8 cellular contexts compared by ENCODE assay signal in genomic region chr12:19739195-19739776, GRCh38.
DNase-seq lines count a peak whose midpoint lies in the region; ATAC-seq and TF ChIP-seq lines count a peak whose summit lies in the region.

No MANE protein-coding gene starts in this region.

- H3K36me3 Mint-ChIP-seq in natural killer cell: no peaks in the 10 kb centered on the region
- no peaks in the 10 kb centered on the region for H3K36me3 Mint-ChIP-seq in natural killer cell treated with Interleukin-12 subunit alpha and Interleukin-12 subunit beta and Interleukin-15 and Interleukin-18, amount 100 ng/mL, for 72 hours
- H3K36me3 Mint-ChIP-seq in nephron (ENCODE audit: low read depth): no peaks in the 10 kb centered on the region

- H3K27me3 ChIP-seq in SJCRH30: no peaks in the 10 kb centered on the region

- DNase-seq in natural killer cell (no peak), LHCN-M2 (ENCODE audit: low read depth) (peak; percentile 60), SJCRH30 (peak; percentile 30 to 80), erythroblast (lab: John Stamatoyannopoulos, UW) (peak; percentile 47 to 69)
- no peak for DNase-seq in natural killer cell treated with Interleukin-12 subunit alpha and Interleukin-12 subunit beta and Interleukin-15 and Interleukin-18, amount 100 ng/mL, for 72 hours (ENCODE audit: low spot score)

- H3K27me3 Mint-ChIP-seq in natural killer cell (ENCODE audit: low read depth in 2 of 2) (peaks cover 4 to 5% of the 10 kb centered on the region in 2 donors), nephron (ENCODE audit: low read depth) (no peaks in the 10 kb centered on the region)
- H3K27me3 Mint-ChIP-seq in natural killer cell treated with Interleukin-12 subunit alpha and Interleukin-12 subunit beta and Interleukin-15 and Interleukin-18, amount 100 ng/mL, for 72 hours: peaks cover 4 to 8% of the 10 kb centered on the region in 2 donors

- H3K27ac ChIP-seq in SJCRH30: no peak overlapping the region

- intact Hi-C loops in natural killer cell (cut with micrococcal nuclease): loop anchor here (5.0 to 10.0 kb wide), 4 partner anchors 96 to 1943 kb away; no protein-coding TSS in a partner anchor

- H3K9me3 Mint-ChIP-seq in natural killer cell (no peaks in the 10 kb centered on the region), nephron (peaks cover 6% of the 10 kb centered on the region)
- H3K9me3 Mint-ChIP-seq in natural killer cell treated with Interleukin-12 subunit alpha and Interleukin-12 subunit beta and Interleukin-15 and Interleukin-18, amount 100 ng/mL, for 72 hours: no peaks in the 10 kb centered on the region

- H3K9me3 ChIP-seq in SJCRH30 (replicated peaks): no peaks in the 10 kb centered on the region

- no peaks in the 10 kb centered on the region; the same call in 1 of the 2 replicates for H3K4me1 ChIP-seq in SJCRH30

- TF ChIP-seq POLR2A in erythroblast (IDR thresholded peaks at IDR 0.05; ENCODE audit: low read length): no peak

- TF ChIP-seq CTCF in natural killer cell (IDR thresholded peaks at IDR 0.05) (peak; percentile 70), nephron (IDR thresholded peaks at IDR 0.05; ENCODE audit: unreplicated experiment in 3 of 3) (peak; percentile 63 to 76 (median 69))

- no peak overlapping the region for H3K4me3 Mint-ChIP-seq in natural killer cell
- no peak overlapping the region for H3K4me3 Mint-ChIP-seq in natural killer cell treated with Interleukin-12 subunit alpha and Interleukin-12 subunit beta and Interleukin-15 and Interleukin-18, amount 100 ng/mL, for 72 hours
- no peak overlapping the region for H3K4me3 Mint-ChIP-seq in nephron

- no peaks in the 10 kb centered on the region for H3K36me3 ChIP-seq in SJCRH30

- H3K4me3 ChIP-seq in SJCRH30: no peak overlapping the region

- H3K4me1 Mint-ChIP-seq in natural killer cell (no peaks in the 10 kb centered on the region), nephron (peaks cover 13% of the 10 kb centered on the region)
- no peaks in the 10 kb centered on the region for H3K4me1 Mint-ChIP-seq in natural killer cell treated with Interleukin-12 subunit alpha and Interleukin-12 subunit beta and Interleukin-15 and Interleukin-18, amount 100 ng/mL, for 72 hours (ENCODE audit: low read depth in 2 of 2)

- ATAC-seq in natural killer cell: peak in 1 of 3 donors; percentile 42
- ATAC-seq in natural killer cell treated with Interleukin-12 subunit alpha and Interleukin-12 subunit beta and Interleukin-15 and Interleukin-18, amount 100 ng/mL, for 72 hours: no peak
- no peak for ATAC-seq in GM18502 (IDR thresholded peaks at IDR 0.05; ENCODE audit: poor library complexity, unreplicated experiment)
- ATAC-seq in HG02623 (IDR thresholded peaks at IDR 0.05; ENCODE audit: unreplicated experiment): no peak

- H3K27ac Mint-ChIP-seq in natural killer cell: no peak overlapping the region
- no peak overlapping the region for H3K27ac Mint-ChIP-seq in natural killer cell treated with Interleukin-12 subunit alpha and Interleukin-12 subunit beta and Interleukin-15 and Interleukin-18, amount 100 ng/mL, for 72 hours
- H3K27ac Mint-ChIP-seq in nephron: no peak overlapping the region

Comparison
In these comparisons a context has a peak if more than half of its experiments do, and no peak if none do; other contexts are left out.
1. DNase-seq: peak in LHCN-M2 (single experiment), SJCRH30 (2 of 2) and erythroblast (2 of 2); none in natural killer cell (single experiment) and natural killer cell treated with Interleukin-12 subunit alpha and Interleukin-12 subunit beta and Interleukin-15 and Interleukin-18, amount 100 ng/mL, for 72 hours (single experiment).